26 cellular contexts compared by ENCODE assay signal in genomic region chr7:102312317-102312716, GRCh38. TPM values are rescaled to one million over a fixed set of nuclear protein-coding genes. Genes with fewer than 3 reads are reported as not detected.
DNase-seq lines count a peak whose midpoint lies in the region; ATAC-seq and TF ChIP-seq lines count a peak whose summit lies in the region.
"Had no signal": no experiment of that assay in that cellular context is flagged by ENCODE, and none has a peak within 500 bp of the region (broad histone marks: within the 10 kb centered on the region; RNA-seq: fewer than 3 reads in every experiment).

No MANE protein-coding gene starts in this region.

- H3K9me3 ChIP-seq in OCI-LY1 (ENCODE audit: low read length) = no peaks in the 10 kb centered on the region
- H3K9me3 ChIP-seq in uterus = no peaks in the 10 kb centered on the region
- H3K9me3 ChIP-seq: SK-N-SH had no signal

- TF ChIP-seq CTCF in OCI-LY1 (IDR thresholded peaks at IDR 0.05; ENCODE audit: low read length) (no peak), neural crest cell (conservative IDR thresholded peaks at IDR 0.05) (no peak), uterus (IDR thresholded peaks at IDR 0.05) (no peak)

- peak overlapping the region; percentile 67 for H3K27ac Mint-ChIP-seq in neural crest cell (ENCODE audit: unreplicated experiment)
- H3K27ac Mint-ChIP-seq: CD8-positive, alpha-beta T cell; T-cell had no signal

- H3K4me1 Mint-ChIP-seq in neural crest cell = peaks cover 2% of the 10 kb centered on the region

- no peak for TF ChIP-seq POLR2A in uterus (IDR thresholded peaks at IDR 0.05)

- intact Hi-C loops in uterus (cut with DNase I; ENCODE audit: low total_unique reads) = no loop called here

- H3K4me3 Mint-ChIP-seq in neural crest cell = no peak overlapping the region
- H3K4me3 Mint-ChIP-seq: CD8-positive, alpha-beta T cell; T-cell had no signal

- H3K27ac ChIP-seq in OCI-LY1 (ENCODE audit: low read depth, low read length, poor library complexity, severe bottlenecking) (peak overlapping the region; percentile 86), uterus (no peak overlapping the region)
- H3K27ac ChIP-seq: GM23248 had no signal

- H3K4me3 ChIP-seq in OCI-LY1 (ENCODE audit: low read depth, low read length, poor library complexity, severe bottlenecking) (no peak overlapping the region), uterus (no peak overlapping the region)
- H3K4me3 ChIP-seq: GM23248, K562 had no signal

- H3K27me3 ChIP-seq in OCI-LY1 (ENCODE audit: insufficient read depth, low read length) (no peaks in the 10 kb centered on the region), uterus (no peaks in the 10 kb centered on the region)

- H3K9ac ChIP-seq in OCI-LY1 (ENCODE audit: low read length) = peak overlapping the region; percentile 2; the same call in 1 of the 2 replicates
- H3K9ac ChIP-seq: GM23248, SK-N-SH had no signal

- no peaks in the 10 kb centered on the region for H3K27me3 Mint-ChIP-seq in neural crest cell (ENCODE audit: low read depth)
- H3K27me3 Mint-ChIP-seq: T-cell had no signal

- no peaks in the 10 kb centered on the region for H3K79me2 ChIP-seq in OCI-LY1 (ENCODE audit: insufficient read depth, low read length)

- no peaks in the 10 kb centered on the region for H3K9me2 ChIP-seq in OCI-LY1 (ENCODE audit: low read depth, low read length)
- H3K9me2 ChIP-seq: SK-N-SH had no signal

- H3K4me1 ChIP-seq in OCI-LY1 (ENCODE audit: insufficient read depth, low read length, severe bottlenecking) = peaks cover 49% of the 10 kb centered on the region
- H3K4me1 ChIP-seq in uterus = no peaks in the 10 kb centered on the region

- peak overlapping the region; percentile 18; the same call in 1 of the 2 replicates for H3K4me2 ChIP-seq in OCI-LY1 (ENCODE audit: low read length)
- H3K4me2 ChIP-seq: SK-N-SH had no signal

- no peaks in the 10 kb centered on the region for H3K36me3 Mint-ChIP-seq in neural crest cell (ENCODE audit: low read depth)
- H3K36me3 Mint-ChIP-seq: CD8-positive, alpha-beta T cell had no signal

- H2AFZ ChIP-seq in OCI-LY1 (ENCODE audit: low read length) = no peak overlapping the region
- H2AFZ ChIP-seq: GM23248 had no signal

- H3K36me3 ChIP-seq in OCI-LY1 (ENCODE audit: insufficient read depth, low read length) (peaks cover 71% of the 10 kb centered on the region), uterus (no peaks in the 10 kb centered on the region)

- H3F3A ChIP-seq in OCI-LY1 (ENCODE audit: insufficient read depth, low read length) = 0 out of 2 replicates have a peak, but pooled peaks cover 2% of the 10 kb centered on the region

- no peaks in the 10 kb centered on the region for H4K20me1 ChIP-seq in OCI-LY1 (ENCODE audit: insufficient read depth, low read length)

- no peak for ATAC-seq in HG03095 (IDR thresholded peaks at IDR 0.05; ENCODE audit: unreplicated experiment)
- ATAC-seq: CD8-positive, alpha-beta T cell; K562; PC-3; T-cell had no signal

- DNase-seq in GM19238 (ENCODE audit: insufficient read length, low spot score) = peak; percentile 0
- DNase-seq in neural crest cell (ENCODE audit: low read depth, low spot score) = no peak
- no peak for DNase-seq in stimulated activated CD4-positive, alpha-beta T cell treated with anti-CD3 and anti-CD28 coated beads, Interleukin-12 subunit alpha, Interleukin-12 subunit beta, amount 100 ng/mL, for 4 hours
- DNase-seq in uterus = no peak
- DNase-seq in SW480 (ENCODE audit: low spot score) = no peak
- DNase-seq: C1 segment of cervical spinal cord; Calu3; CD8-positive, alpha-beta T cell; DMS153; GF-D8; GM23248; HCEC 1CT; MM.1S; NCI-H1048; NCI-H1417 treated with DMSO at 0.1 percent for 48 hours; NCI-H187; NCI-H446; NCI-H526; PC-3; SIG-M5; SK-N-SH; T-cell had no signal

- no peaks in the 10 kb centered on the region for H3K9me3 Mint-ChIP-seq in neural crest cell
- H3K9me3 Mint-ChIP-seq: CD8-positive, alpha-beta T cell; T-cell had no signal

RNA-seq across cellular contexts. Expression of gene SH2B2, which starts 25.6 kb away (rescaled TPM):
- 13.3 and 16.4 TPM in 2 replicates for total RNA-seq in neural crest cell
- total RNA-seq in uterus = 10 to 100 TPM in 1 of 4 donors, 1 to 10 TPM in 1, under 1 TPM in 1, not detected in 1; 0.77 to 13.8 (median 9.4) TPM

RNA-seq across cellular contexts. Expression of gene SPDYE6, which starts 43.9 kb away (rescaled TPM):
- total RNA-seq in neural crest cell (not detected in 2 replicates), uterus (not detected)
- total RNA-seq: Calu3; CD8-positive, alpha-beta T cell; Daoy; GM23248; K562; PC-3; T-cell had no signal
